Comparison of ENCODE assay signal across 19 cellular contexts in the genomic region with DNA sequence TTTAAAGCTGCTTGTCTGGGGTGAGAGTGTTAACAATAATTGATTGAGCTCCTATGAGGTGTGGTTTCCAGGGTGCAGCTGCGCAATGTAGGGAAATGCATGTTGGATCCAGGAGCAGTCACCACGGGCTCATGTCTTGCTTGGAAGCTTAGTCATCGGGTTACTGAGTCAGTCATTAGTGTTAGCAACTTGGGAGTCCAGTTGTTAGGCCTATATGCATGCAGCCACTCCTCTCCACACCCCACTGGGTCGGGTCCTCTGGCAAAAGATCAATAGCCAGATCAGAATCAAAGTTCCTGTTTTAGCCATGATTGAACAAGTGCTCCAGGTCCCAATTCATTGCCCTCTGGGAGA.
A peak's percentile ranks its signal among the peaks of the same experiment; 100 is the strongest.
DNase-seq lines count a peak whose midpoint lies in the region; ATAC-seq, FAIRE-seq and TF ChIP-seq lines count a peak whose summit lies in the region.
"Had no signal": no experiment of that assay in that cellular context is flagged by ENCODE, and none has a peak within 500 bp of the region (broad histone marks: within the 10 kb centered on the region; RNA-seq: fewer than 3 reads in every experiment).

No MANE protein-coding gene starts in this region.

- no peaks in the 10 kb centered on the region for H3K36me3 Mint-ChIP-seq in neural progenitor cell
- H3K36me3 Mint-ChIP-seq: CD4-positive, CD25-positive, alpha-beta regulatory T cell had no signal

- no peaks in the 10 kb centered on the region for H3K79me2 ChIP-seq in neural progenitor cell (ENCODE audit: low read depth)

- H3K4me1 ChIP-seq in foreskin keratinocyte (no peaks in the 10 kb centered on the region), neural progenitor cell (peaks cover 23% of the 10 kb centered on the region)

- no peak overlapping the region for H2AFZ ChIP-seq in neural progenitor cell (replicated peaks)

- CTCF ChIA-PET in GM10248 (lab: Yijun Ruan, JAX) = interaction anchor here (1.0 kb wide), 1 partner anchor 10 kb away, joined by 4 read pairs; no protein-coding TSS in a partner anchor

- peak; percentile 16 for FAIRE-seq in HTR-8/SVneo (lab: Jason Lieb, UNC)

- peaks cover 10% of the 10 kb centered on the region for H3F3A ChIP-seq in neural progenitor cell (ENCODE audit: low read depth)

- peaks cover 2% of the 10 kb centered on the region for H3K9me3 Mint-ChIP-seq in neural progenitor cell

- no peak overlapping the region for H3K4me2 ChIP-seq in neural progenitor cell
- H3K4me2 ChIP-seq: KMS-11 had no signal

- H3K4me3 ChIP-seq in WERI-Rb-1 (ENCODE audit: low read depth, low read length) (no peak overlapping the region), neural progenitor cell (no peak overlapping the region)

- POLR2A ChIA-PET in GM10248 (lab: Yijun Ruan, JAX) = no interaction called here

- H3K27ac ChIP-seq in WERI-Rb-1 (no peak overlapping the region), foreskin keratinocyte (no peak overlapping the region), neural progenitor cell (peak overlapping the region; percentile 44)
- H3K27ac ChIP-seq: KMS-11 had no signal

- peak overlapping the region; percentile 55 for H3K4me3 Mint-ChIP-seq in neural progenitor cell
- H3K4me3 Mint-ChIP-seq: CD4-positive, CD25-positive, alpha-beta regulatory T cell had no signal

- peaks cover 28% of the 10 kb centered on the region for H3K4me1 Mint-ChIP-seq in neural progenitor cell
- H3K4me1 Mint-ChIP-seq: CD4-positive, CD25-positive, alpha-beta regulatory T cell had no signal

- DNase-seq in HTR-8/SVneo (ENCODE audit: insufficient read length, low spot score) (no peak), WERI-Rb-1 (peak; percentile 84), foreskin keratinocyte (peak; percentile 1 to 6), neural progenitor cell (ENCODE audit: low spot score) (no peak), NCI-H1694 (lab: John Stamatoyannopoulos, UW) (no peak), GM10248 (ENCODE audit: extremely low spot score) (no peak)
- DNase-seq: activated CD4-positive, alpha-beta T cell treated with anti-CD3 and anti-CD28 coated beads, Interleukin-2, amount 50 U/mL, for 4 hours; CD4-positive, CD25-positive, alpha-beta regulatory T cell; DMS79; foreskin fibroblast; left colon; NCI-H1092; NCI-H2081; NCI-H510A; stimulated activated naive CD4-positive, alpha-beta T cell; T-helper 1 cell had no signal

- H3K27me3 Mint-ChIP-seq in neural progenitor cell (ENCODE audit: insufficient read depth, low read depth) = peaks cover 20% of the 10 kb centered on the region
- H3K27me3 Mint-ChIP-seq: CD4-positive, CD25-positive, alpha-beta regulatory T cell had no signal

- H3K9ac ChIP-seq in neural progenitor cell = no peak overlapping the region
- H3K9ac ChIP-seq: KMS-11 had no signal

- no peak for ATAC-seq in foreskin keratinocyte
- no peak for ATAC-seq in HG03139 (IDR thresholded peaks at IDR 0.05; ENCODE audit: unreplicated experiment)
- no peak for ATAC-seq in GM18868 (IDR thresholded peaks at IDR 0.05; ENCODE audit: unreplicated experiment)
- ATAC-seq: left colon had no signal

- H3K27ac Mint-ChIP-seq in neural progenitor cell = peak overlapping the region; percentile 79
- H3K27ac Mint-ChIP-seq: CD4-positive, CD25-positive, alpha-beta regulatory T cell had no signal

- no peaks in the 10 kb centered on the region for H3K27me3 ChIP-seq in WERI-Rb-1 (ENCODE audit: insufficient read depth, low read depth, severe bottlenecking)
- no peaks in the 10 kb centered on the region for H3K27me3 ChIP-seq in foreskin keratinocyte
- no peaks in the 10 kb centered on the region for H3K27me3 ChIP-seq in neural progenitor cell

- H4K20me1 ChIP-seq in neural progenitor cell (ENCODE audit: low read depth) = no peaks in the 10 kb centered on the region

- H3K9me3 ChIP-seq in WERI-Rb-1 (ENCODE audit: severe bottlenecking) (peaks cover 5% of the 10 kb centered on the region), neural progenitor cell (ENCODE audit: low read depth) (no peaks in the 10 kb centered on the region)

- no peaks in the 10 kb centered on the region for H3K36me3 ChIP-seq in WERI-Rb-1
- H3K36me3 ChIP-seq in neural progenitor cell = no peaks in the 10 kb centered on the region

- TF ChIP-seq CTCF in WERI-Rb-1 (IDR thresholded peaks at IDR 0.05; ENCODE audit: low read depth, low read length) (no peak), foreskin keratinocyte (conservative IDR thresholded peaks at IDR 0.05) (no peak), neural progenitor cell (IDR thresholded peaks at IDR 0.05) (no peak), GM10248 (IDR thresholded peaks at IDR 0.05; ENCODE audit: control extremely low read depth, extremely low read depth, low read depth, missing control alignments) (no peak)

Comparison
In these comparisons a context has a peak if more than half of its experiments do, and no peak if none do; other contexts are left out.
1. DNase-seq: peak in WERI-Rb-1 (single experiment) and foreskin keratinocyte (2 of 2); none in HTR-8/SVneo (single experiment), neural progenitor cell (single experiment), NCI-H1694 (single experiment) and GM10248 (single experiment).